8 cellular contexts compared by ENCODE assay signal in the genomic region with DNA sequence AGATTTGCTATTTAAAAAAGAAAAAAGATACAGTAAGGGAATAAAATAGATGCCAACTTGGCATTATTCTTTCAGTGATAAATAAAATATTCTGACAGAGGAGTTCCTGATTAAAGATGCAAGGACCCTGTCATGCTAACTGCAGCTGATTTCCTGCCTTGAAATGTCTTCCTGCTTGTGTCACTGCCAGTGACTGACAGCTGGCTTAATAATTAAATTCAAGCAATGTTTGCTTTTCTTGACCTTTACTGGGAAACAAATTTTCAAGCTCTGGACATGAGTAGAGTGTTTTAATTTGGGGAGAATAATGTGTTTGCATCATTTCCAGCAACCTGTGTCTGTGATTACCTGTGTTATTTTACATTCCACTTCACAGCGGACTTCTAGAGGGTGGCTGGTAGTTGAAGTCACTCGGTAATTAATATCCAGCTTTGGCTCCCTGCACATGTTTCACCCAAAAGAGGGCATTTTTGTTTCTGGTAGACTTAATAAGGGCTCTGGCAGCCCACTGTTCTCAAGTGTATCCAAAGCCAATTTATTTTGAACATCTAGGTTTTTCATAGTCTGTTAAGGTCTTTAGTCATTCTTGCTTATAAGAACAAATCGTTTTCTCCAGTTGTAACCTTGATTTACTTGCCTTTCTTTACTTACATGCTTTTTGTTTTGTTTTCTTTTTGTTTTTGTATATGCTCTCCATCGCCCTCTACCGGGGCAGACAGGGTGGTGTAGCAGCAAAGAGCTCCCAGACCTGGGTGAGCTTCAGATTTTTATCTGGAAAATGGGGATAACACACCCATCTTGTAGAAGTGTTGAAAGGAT. TPM values are rescaled to one million over a fixed set of nuclear protein-coding genes. Genes with fewer than 3 reads are reported as not detected.
A peak's percentile ranks its signal among the peaks of the same experiment; 100 is the strongest.
DNase-seq lines count a peak whose midpoint lies in the region; ATAC-seq and TF ChIP-seq lines count a peak whose summit lies in the region.

No MANE protein-coding gene starts in this region.

- DNase-seq in SKM-1 treated with dmso at 0.1 percent for 144 hours (lab: John Stamatoyannopoulos, UW; ENCODE audit: unreplicated experiment) (peak; percentile 16), SKM-1 (lab: John Stamatoyannopoulos, UW; ENCODE audit: unreplicated experiment) (no peak), amniotic epithelial cell (ENCODE audit: low read depth) (peak; percentile 48), immature natural killer cell (peak; percentile 38 to 55 (median 44))
- peak; percentile 47 to 51 for DNase-seq in stimulated activated CD4-positive, alpha-beta T cell treated with anti-CD3 and anti-CD28 coated beads, Interleukin-2, amount 100 ng/mL, for 48 hours

- peaks cover 1 to 6% (median 5%) of the 10 kb centered on the region in 3 donors for H3K27me3 Mint-ChIP-seq in immature natural killer cell (ENCODE audit: low read depth in 3 of 3)

- peak overlapping the region; percentile 8 to 61 (median 36) for H3K4me3 Mint-ChIP-seq in immature natural killer cell

- H3K4me1 Mint-ChIP-seq in immature natural killer cell = peaks cover 3 to 13% of the 10 kb centered on the region in 2 donors

- H3K27ac Mint-ChIP-seq in immature natural killer cell = peak overlapping the region in 2 of 6 donors; percentile 21 to 41

- H3K36me3 Mint-ChIP-seq in immature natural killer cell = no peaks in the 10 kb centered on the region

- ATAC-seq in HG03439 (IDR thresholded peaks at IDR 0.05; ENCODE audit: unreplicated experiment) (peak; percentile 81), SK-N-SH treated with all-trans-retinoic acid at 6 μM for 48 hours (peak; percentile 85), HG03457 (IDR thresholded peaks at IDR 0.05; ENCODE audit: unreplicated experiment) (no peak)

- H3K9me3 Mint-ChIP-seq in immature natural killer cell = peaks cover 2 to 9% (median 6%) of the 10 kb centered on the region in 6 donors

TF ChIP-seq in SK-N-SH treated with all-trans-retinoic acid at 6 μM for 48 hours, 23 proteins besides CTCF, POLR2A, EP300 and RAD21:
- TF ChIP-seq ISL1 (CRISPR knock-in tag; IDR thresholded peaks at IDR 0.05) (no peak), ZFP30 (CRISPR knock-in tag; IDR thresholded peaks at IDR 0.05) (no peak), ZNF565 (CRISPR knock-in tag; conservative IDR thresholded peaks at IDR 0.05; ENCODE audit: low read depth) (no peak), RARB (CRISPR knock-in tag; IDR thresholded peaks at IDR 0.05) (no peak), CSDC2 (CRISPR knock-in tag; IDR thresholded peaks at IDR 0.05) (no peak)
- TF ChIP-seq, protein P1, sequence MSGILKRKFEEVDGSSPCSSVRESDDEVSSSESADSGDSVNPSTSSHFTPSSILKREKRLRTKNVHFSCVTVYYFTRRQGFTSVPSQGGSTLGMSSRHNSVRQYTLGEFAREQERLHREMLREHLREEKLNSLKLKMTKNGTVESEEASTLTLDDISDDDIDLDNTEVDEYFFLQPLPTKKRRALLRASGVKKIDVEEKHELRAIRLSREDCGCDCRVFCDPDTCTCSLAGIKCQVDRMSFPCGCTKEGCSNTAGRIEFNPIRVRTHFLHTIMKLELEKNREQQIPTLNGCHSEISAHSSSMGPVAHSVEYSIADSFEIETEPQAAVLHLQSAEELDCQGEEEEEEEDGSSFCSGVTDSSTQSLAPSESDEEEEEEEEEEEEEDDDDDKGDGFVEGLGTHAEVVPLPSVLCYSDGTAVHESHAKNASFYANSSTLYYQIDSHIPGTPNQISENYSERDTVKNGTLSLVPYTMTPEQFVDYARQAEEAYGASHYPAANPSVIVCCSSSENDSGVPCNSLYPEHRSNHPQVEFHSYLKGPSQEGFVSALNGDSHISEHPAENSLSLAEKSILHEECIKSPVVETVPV (CRISPR knock-in tag; IDR thresholded peaks at IDR 0.05) = no peak
- TF ChIP-seq, protein P2, sequence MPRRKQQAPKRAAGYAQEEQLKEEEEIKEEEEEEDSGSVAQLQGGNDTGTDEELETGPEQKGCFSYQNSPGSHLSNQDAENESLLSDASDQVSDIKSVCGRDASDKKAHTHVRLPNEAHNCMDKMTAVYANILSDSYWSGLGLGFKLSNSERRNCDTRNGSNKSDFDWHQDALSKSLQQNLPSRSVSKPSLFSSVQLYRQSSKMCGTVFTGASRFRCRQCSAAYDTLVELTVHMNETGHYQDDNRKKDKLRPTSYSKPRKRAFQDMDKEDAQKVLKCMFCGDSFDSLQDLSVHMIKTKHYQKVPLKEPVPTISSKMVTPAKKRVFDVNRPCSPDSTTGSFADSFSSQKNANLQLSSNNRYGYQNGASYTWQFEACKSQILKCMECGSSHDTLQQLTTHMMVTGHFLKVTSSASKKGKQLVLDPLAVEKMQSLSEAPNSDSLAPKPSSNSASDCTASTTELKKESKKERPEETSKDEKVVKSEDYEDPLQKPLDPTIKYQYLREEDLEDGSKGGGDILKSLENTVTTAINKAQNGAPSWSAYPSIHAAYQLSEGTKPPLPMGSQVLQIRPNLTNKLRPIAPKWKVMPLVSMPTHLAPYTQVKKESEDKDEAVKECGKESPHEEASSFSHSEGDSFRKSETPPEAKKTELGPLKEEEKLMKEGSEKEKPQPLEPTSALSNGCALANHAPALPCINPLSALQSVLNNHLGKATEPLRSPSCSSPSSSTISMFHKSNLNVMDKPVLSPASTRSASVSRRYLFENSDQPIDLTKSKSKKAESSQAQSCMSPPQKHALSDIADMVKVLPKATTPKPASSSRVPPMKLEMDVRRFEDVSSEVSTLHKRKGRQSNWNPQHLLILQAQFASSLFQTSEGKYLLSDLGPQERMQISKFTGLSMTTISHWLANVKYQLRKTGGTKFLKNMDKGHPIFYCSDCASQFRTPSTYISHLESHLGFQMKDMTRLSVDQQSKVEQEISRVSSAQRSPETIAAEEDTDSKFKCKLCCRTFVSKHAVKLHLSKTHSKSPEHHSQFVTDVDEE (CRISPR knock-in tag; IDR thresholded peaks at IDR 0.05) = no peak

RNA-seq across cellular contexts. Expression of gene PROKR1, which starts 48.5 kb away (rescaled TPM):
- not detected for polyA plus RNA-seq in immature natural killer cell
